Comparison of ENCODE assay signal across 1 cellular context in the genomic region with DNA sequence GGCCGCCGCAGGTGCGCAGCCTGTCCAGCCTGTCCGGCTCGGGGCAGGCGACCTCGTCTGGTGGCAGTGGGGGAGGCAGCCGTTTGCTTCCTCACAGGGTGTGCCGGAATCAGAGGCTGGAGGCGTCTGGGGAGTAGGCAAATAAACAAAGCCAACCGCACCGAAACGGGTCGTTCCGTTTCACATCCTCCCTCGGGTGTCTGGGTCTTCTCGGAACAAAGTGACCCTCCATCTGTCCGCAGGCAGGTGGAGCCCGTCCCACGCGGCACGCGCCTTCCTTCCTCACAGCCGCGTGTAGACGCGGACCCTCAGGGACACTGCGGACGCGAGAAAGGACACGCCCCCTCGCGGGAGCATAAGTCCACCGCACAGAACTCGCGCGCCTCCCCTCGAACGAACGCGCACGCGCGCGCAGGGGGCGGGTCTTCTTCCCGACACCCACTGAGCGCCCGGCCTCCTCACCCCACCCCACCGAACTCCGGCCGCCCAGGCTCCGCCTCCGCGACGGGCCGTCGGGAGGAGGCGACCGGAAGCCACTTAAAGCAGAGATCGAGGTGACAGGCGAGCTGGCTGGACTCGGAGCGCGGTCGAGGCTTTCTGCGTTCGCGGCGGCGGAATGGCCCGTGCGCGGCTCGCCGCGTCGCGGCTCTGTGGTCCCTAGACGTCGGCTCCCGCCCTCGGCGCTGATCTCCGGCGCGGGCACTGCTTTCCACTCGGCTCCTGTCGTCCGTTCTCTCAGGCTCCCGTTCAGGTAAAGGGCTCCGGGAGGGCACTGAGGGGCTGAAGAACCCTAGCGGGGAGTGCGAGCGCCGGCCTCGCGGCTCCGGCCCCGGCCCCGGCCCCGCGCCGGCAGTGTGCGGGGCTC.
TF ChIP-seq lines count a peak whose summit lies in the region.

A gene with protein sequence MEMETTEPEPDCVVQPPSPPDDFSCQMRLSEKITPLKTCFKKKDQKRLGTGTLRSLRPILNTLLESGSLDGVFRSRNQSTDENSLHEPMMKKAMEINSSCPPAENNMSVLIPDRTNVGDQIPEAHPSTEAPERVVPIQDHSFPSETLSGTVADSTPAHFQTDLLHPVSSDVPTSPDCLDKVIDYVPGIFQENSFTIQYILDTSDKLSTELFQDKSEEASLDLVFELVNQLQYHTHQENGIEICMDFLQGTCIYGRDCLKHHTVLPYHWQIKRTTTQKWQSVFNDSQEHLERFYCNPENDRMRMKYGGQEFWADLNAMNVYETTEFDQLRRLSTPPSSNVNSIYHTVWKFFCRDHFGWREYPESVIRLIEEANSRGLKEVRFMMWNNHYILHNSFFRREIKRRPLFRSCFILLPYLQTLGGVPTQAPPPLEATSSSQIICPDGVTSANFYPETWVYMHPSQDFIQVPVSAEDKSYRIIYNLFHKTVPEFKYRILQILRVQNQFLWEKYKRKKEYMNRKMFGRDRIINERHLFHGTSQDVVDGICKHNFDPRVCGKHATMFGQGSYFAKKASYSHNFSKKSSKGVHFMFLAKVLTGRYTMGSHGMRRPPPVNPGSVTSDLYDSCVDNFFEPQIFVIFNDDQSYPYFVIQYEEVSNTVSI (plus strand): TSS at position 545 of the 865 bp plus-strand sequence. CDS start 3,108 bp downstream, outside the sequence.

TF ChIP-seq in K562, 482 proteins besides CTCF, POLR2A, EP300 and RAD21 (continued from another document and continues in another):
- TF ChIP-seq TBL1XR1 (IDR thresholded peaks at IDR 0.05; ENCODE audit: low read length in 2 of 2) = peak; percentile 31 to 51; a peak in 1 of 4 replicates
- peak; percentile 92; the same call in 1 of the 2 replicates for TF ChIP-seq KAT7 (CRISPR knock-in tag; IDR thresholded peaks at IDR 0.05; ENCODE audit: borderline replicate concordance)
- peak; percentile 16; the same call in 1 of the 2 replicates for TF ChIP-seq ZBED1 (IDR thresholded peaks at IDR 0.05)
- TF ChIP-seq ZNF507 (tag; conservative IDR thresholded peaks at IDR 0.05) = no peak
- no peak for TF ChIP-seq TSC22D4 (tag; IDR thresholded peaks at IDR 0.05)
- TF ChIP-seq ZKSCAN3 (CRISPR knock-in tag; IDR thresholded peaks at IDR 0.05) = no peak
- TF ChIP-seq RNF219 (CRISPR knock-in tag; IDR thresholded peaks at IDR 0.05) = no peak
- no peak for TF ChIP-seq ELK1 (CRISPR knock-in tag; IDR thresholded peaks at IDR 0.05)
- TF ChIP-seq POLR2B (IDR thresholded peaks at IDR 0.05; ENCODE audit: low read depth, partially characterized antibody) = peak; percentile 90
- peak; percentile 29 for TF ChIP-seq BCOR (IDR thresholded peaks at IDR 0.05)
- TF ChIP-seq EWSR1 (IDR thresholded peaks at IDR 0.05; ENCODE audit: borderline replicate concordance, low read depth, partially characterized antibody) = no peak
- TF ChIP-seq ZNF311 (CRISPR knock-in tag; IDR thresholded peaks at IDR 0.05) = no peak
- TF ChIP-seq BMI1 (IDR thresholded peaks at IDR 0.05; ENCODE audit: low read length) = no peak
- 0 out of 4 replicates have a peak, but pooled peaks of 1 of the 2 experiments have one; percentile 49 for TF ChIP-seq RCOR1 (IDR thresholded peaks at IDR 0.05; ENCODE audit: borderline replicate concordance in 1 of 2, low read depth in 2 of 2, low read length in 2 of 2)
- TF ChIP-seq LEF1 (IDR thresholded peaks at IDR 0.05) = peak; percentile 67; the same call in 1 of the 2 replicates
- no peak for TF ChIP-seq ADNP (tag; IDR thresholded peaks at IDR 0.05)
- TF ChIP-seq MEIS2 (IDR thresholded peaks at IDR 0.05; ENCODE audit: partially characterized antibody) = peak; percentile 85
- TF ChIP-seq CREBBP (IDR thresholded peaks at IDR 0.05; ENCODE audit: low read depth, low read length) = no peak
- no peak for TF ChIP-seq HNRNPK (IDR thresholded peaks at IDR 0.05; ENCODE audit: low read depth, low read length, poor library complexity, severe bottlenecking)
- peak; percentile 62 for TF ChIP-seq TAF7 (tag; IDR thresholded peaks at IDR 0.05)
- TF ChIP-seq, protein P1, sequence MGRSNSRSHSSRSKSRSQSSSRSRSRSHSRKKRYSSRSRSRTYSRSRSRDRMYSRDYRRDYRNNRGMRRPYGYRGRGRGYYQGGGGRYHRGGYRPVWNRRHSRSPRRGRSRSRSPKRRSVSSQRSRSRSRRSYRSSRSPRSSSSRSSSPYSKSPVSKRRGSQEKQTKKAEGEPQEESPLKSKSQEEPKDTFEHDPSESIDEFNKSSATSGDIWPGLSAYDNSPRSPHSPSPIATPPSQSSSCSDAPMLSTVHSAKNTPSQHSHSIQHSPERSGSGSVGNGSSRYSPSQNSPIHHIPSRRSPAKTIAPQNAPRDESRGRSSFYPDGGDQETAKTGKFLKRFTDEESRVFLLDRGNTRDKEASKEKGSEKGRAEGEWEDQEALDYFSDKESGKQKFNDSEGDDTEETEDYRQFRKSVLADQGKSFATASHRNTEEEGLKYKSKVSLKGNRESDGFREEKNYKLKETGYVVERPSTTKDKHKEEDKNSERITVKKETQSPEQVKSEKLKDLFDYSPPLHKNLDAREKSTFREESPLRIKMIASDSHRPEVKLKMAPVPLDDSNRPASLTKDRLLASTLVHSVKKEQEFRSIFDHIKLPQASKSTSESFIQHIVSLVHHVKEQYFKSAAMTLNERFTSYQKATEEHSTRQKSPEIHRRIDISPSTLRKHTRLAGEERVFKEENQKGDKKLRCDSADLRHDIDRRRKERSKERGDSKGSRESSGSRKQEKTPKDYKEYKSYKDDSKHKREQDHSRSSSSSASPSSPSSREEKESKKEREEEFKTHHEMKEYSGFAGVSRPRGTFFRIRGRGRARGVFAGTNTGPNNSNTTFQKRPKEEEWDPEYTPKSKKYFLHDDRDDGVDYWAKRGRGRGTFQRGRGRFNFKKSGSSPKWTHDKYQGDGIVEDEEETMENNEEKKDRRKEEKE (IDR thresholded peaks at IDR 0.05; ENCODE audit: borderline replicate concordance in 1 of 2, control insufficient read depth in 1 of 2, low read depth in 2 of 2, low read length in 1 of 2) = peak in 1 of 2 experiments; percentile 70; a peak in 1 of 4 replicates
- TF ChIP-seq ZBTB1 (CRISPR knock-in tag; IDR thresholded peaks at IDR 0.05; ENCODE audit: borderline replicate concordance, low read depth) = peak; percentile 96
- TF ChIP-seq POU5F1 (IDR thresholded peaks at IDR 0.05; ENCODE audit: borderline replicate concordance, low read depth, low read length, partially characterized antibody) = no peak
- peak in 2 of 3 experiments; percentile 46 to 81 for TF ChIP-seq YY1 (IDR thresholded peaks at IDR 0.05; ENCODE audit: borderline replicate concordance in 1 of 3, control insufficient read depth in 1 of 3, extremely low read depth in 1 of 3, insufficient read depth in 3 of 3, insufficient read length in 1 of 3, insufficient replicate concordance in 2 of 3, low read depth in 1 of 3, low read length in 2 of 3)
- TF ChIP-seq FOXJ2 (tag; IDR thresholded peaks at IDR 0.05) = peak; percentile 67
- 0 out of 2 replicates have a peak, but pooled peaks have one; percentile 31 for TF ChIP-seq KLF16 (IDR thresholded peaks at IDR 0.05)
- TF ChIP-seq, protein P2, sequence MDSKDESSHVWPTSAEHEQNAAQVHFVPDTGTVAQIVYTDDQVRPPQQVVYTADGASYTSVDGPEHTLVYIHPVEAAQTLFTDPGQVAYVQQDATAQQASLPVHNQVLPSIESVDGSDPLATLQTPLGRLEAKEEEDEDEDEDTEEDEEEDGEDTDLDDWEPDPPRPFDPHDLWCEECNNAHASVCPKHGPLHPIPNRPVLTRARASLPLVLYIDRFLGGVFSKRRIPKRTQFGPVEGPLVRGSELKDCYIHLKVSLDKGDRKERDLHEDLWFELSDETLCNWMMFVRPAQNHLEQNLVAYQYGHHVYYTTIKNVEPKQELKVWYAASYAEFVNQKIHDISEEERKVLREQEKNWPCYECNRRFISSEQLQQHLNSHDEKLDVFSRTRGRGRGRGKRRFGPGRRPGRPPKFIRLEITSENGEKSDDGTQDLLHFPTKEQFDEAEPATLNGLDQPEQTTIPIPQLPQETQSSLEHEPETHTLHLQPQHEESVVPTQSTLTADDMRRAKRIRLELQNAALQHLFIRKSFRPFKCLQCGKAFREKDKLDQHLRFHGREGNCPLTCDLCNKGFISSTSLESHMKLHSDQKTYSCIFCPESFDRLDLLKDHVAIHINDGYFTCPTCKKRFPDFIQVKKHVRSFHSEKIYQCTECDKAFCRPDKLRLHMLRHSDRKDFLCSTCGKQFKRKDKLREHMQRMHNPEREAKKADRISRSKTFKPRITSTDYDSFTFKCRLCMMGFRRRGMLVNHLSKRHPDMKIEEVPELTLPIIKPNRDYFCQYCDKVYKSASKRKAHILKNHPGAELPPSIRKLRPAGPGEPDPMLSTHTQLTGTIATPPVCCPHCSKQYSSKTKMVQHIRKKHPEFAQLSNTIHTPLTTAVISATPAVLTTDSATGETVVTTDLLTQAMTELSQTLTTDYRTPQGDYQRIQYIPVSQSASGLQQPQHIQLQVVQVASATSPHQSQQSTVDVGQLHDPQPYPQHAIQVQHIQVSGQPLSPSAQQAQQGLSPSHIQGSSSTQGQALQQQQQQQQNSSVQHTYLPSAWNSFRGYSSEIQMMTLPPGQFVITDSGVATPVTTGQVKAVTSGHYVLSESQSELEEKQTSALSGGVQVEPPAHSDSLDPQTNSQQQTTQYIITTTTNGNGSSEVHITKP (IDR thresholded peaks at IDR 0.05; ENCODE audit: partially characterized antibody) = peak; percentile 22
- TF ChIP-seq XRCC3 (IDR thresholded peaks at IDR 0.05) = no peak
- no peak for TF ChIP-seq ETV6 (IDR thresholded peaks at IDR 0.05; ENCODE audit: borderline replicate concordance in 1 of 2, low read depth in 2 of 2, low read length in 1 of 2)
- TF ChIP-seq ETV6 (CRISPR knock-in tag; IDR thresholded peaks at IDR 0.05; ENCODE audit: borderline replicate concordance) = peak; percentile 85; the same call in 1 of the 2 replicates
